Comparison of ENCODE assay signal across 31 cellular contexts in the genomic region with DNA sequence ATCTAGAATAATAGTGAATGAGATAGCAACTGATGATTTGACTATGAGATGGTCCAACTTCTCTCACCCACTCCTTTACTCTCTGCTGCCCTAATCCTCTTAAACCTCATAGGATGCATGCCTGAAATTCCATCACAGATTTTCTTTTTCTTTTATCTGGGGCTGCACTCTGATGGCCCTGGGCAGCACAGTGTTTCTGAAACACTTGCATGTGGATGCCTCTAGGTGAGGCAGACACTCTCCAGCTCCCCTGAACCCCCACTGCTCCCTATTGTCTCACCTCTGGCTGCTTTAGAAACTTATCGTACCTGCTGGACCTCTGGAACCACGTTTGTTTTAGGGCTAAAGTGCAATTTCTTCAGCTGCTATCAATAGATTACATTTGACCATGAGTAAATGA.
"Had no signal": no experiment of that assay in that cellular context is flagged by ENCODE, and none has a peak within 500 bp of the region (broad histone marks: within the 10 kb centered on the region; RNA-seq: fewer than 3 reads in every experiment).

No MANE protein-coding gene starts in this region.

- H3K27ac ChIP-seq: SJSA1 had no signal

- H3K4me3 Mint-ChIP-seq: activated CD4-positive, alpha-beta T cell treated with anti-CD3 and anti-CD28 coated beads for 36 hours; activated CD8-positive, alpha-beta T cell treated with anti-CD3 and anti-CD28 coated beads for 36 hours; activated naive CD4-positive, alpha-beta T cell treated with anti-CD3 and anti-CD28 coated beads, Interleukin-2, amount 50 U/mL, for 24 hours; activated naive CD8-positive, alpha-beta T cell treated with anti-CD3 and anti-CD28 coated beads, Interleukin-2, amount 10 ng/mL, durations not matched to agents 7 days and 5 days; activated T-cell treated with anti-CD3 and anti-CD28 coated beads, Interleukin-2, amount 50 U/mL, for 72 hours; activated T-helper 17 cell treated with anti-CD3 and anti-CD28 coated beads, Interleukin-2, amount 50 U/mL, for 72 hours; brain; T-helper 1 cell treated with Interleukin-12 subunit alpha and Interleukin-12 subunit beta and Interleukin-4 antibody, amounts not matched to agents 30 μg/mL and 1 μg/mL, for 36 hours; T-helper 2 cell treated with Interferon-gamma antibody and Interleukin-4, amounts not matched to agents 5 μg/mL and 100 μg/mL, for 36 hours had no signal

- DNase-seq: activated CD4-positive, alpha-beta T cell treated with anti-CD3 and anti-CD28 coated beads for 36 hours; activated CD8-positive, alpha-beta T cell treated with anti-CD3 and anti-CD28 coated beads for 36 hours; activated effector memory CD4-positive, alpha-beta T cell treated with anti-CD3 and anti-CD28 coated beads, Interleukin-2, amount 50 U/mL, for 16 hours; activated naive CD4-positive, alpha-beta T cell; activated naive CD8-positive, alpha-beta T cell treated with anti-CD3 and anti-CD28 coated beads, Interleukin-2, amount 10 ng/mL, durations not matched to agents 7 days and 5 days; activated T-cell treated with anti-CD3 and anti-CD28 coated beads, Interleukin-2, amount 50 U/mL, for 1 hour; activated T-cell treated with anti-CD3 and anti-CD28 coated beads, Interleukin-2, amount 50 U/mL, for 72 hours; amygdala; caudate nucleus; Karpas-422; KBM-7; MG63; NCI-H1048; NCI-H1105 treated with DMSO at 0.1 percent for 48 hours; NCI-H1436; NCI-H1694; NCI-H1930; NCI-H2081 treated with DMSO at 0.1 percent for 48 hours; NCI-H226; NCI-H446 treated with DMSO at 0.1 percent for 48 hours; NCI-H524 treated with DMSO at 0.1 percent for 48 hours; SHP77 treated with DMSO at 0.1 percent for 48 hours; SK-N-SH had no signal

- H3K9me3 ChIP-seq: SJSA1, SK-N-SH had no signal

- ATAC-seq: activated CD4-positive, alpha-beta T cell treated with anti-CD3 and anti-CD28 coated beads for 36 hours; activated CD4-positive, CD25-positive, alpha-beta regulatory T cell treated with anti-CD3 and anti-CD28 coated beads, Interleukin-2, amount 50 U/mL, for 24 hours; activated CD8-positive, alpha-beta T cell treated with anti-CD3 and anti-CD28 coated beads for 36 hours; activated T-cell treated with anti-CD3 and anti-CD28 coated beads, Interleukin-2, amount 50 U/mL, for 72 hours; activated T-helper 17 cell treated with anti-CD3 and anti-CD28 coated beads, Interleukin-2, amount 50 U/mL, for 72 hours; Panc1 had no signal

- H3K27ac Mint-ChIP-seq: activated CD4-positive, alpha-beta T cell treated with anti-CD3 and anti-CD28 coated beads for 36 hours; activated CD8-positive, alpha-beta T cell treated with anti-CD3 and anti-CD28 coated beads for 36 hours; activated naive CD4-positive, alpha-beta T cell treated with anti-CD3 and anti-CD28 coated beads, Interleukin-2, amount 50 U/mL, for 24 hours; activated naive CD8-positive, alpha-beta T cell treated with anti-CD3 and anti-CD28 coated beads, Interleukin-2, amount 10 ng/mL, durations not matched to agents 7 days and 5 days; activated T-cell treated with anti-CD3 and anti-CD28 coated beads, Interleukin-2, amount 50 U/mL, for 72 hours; activated T-helper 17 cell treated with anti-CD3 and anti-CD28 coated beads, Interleukin-2, amount 50 U/mL, for 72 hours; brain; T-helper 1 cell treated with Interleukin-12 subunit alpha and Interleukin-12 subunit beta and Interleukin-4 antibody, amounts not matched to agents 30 μg/mL and 1 μg/mL, for 36 hours; T-helper 2 cell treated with Interferon-gamma antibody and Interleukin-4, amounts not matched to agents 5 μg/mL and 100 μg/mL, for 36 hours had no signal

- H3K9ac ChIP-seq: SK-N-SH had no signal

- H3K4me2 ChIP-seq: SK-N-SH had no signal

- H3K4me1 ChIP-seq: SJSA1 had no signal

- H3K4me1 Mint-ChIP-seq: activated CD4-positive, alpha-beta T cell treated with anti-CD3 and anti-CD28 coated beads for 36 hours; activated naive CD4-positive, alpha-beta T cell treated with anti-CD3 and anti-CD28 coated beads, Interleukin-2, amount 50 U/mL, for 24 hours; activated naive CD8-positive, alpha-beta T cell treated with anti-CD3 and anti-CD28 coated beads, Interleukin-2, amount 10 ng/mL, durations not matched to agents 7 days and 5 days; activated T-helper 17 cell treated with anti-CD3 and anti-CD28 coated beads, Interleukin-2, amount 50 U/mL, for 72 hours; brain had no signal

- H3K36me3 Mint-ChIP-seq: activated naive CD4-positive, alpha-beta T cell treated with anti-CD3 and anti-CD28 coated beads, Interleukin-2, amount 50 U/mL, for 24 hours; activated naive CD8-positive, alpha-beta T cell treated with anti-CD3 and anti-CD28 coated beads, Interleukin-2, amount 10 ng/mL, durations not matched to agents 7 days and 5 days; brain had no signal

- H3K36me3 ChIP-seq: MG63, SJSA1 had no signal

- H3K9me3 Mint-ChIP-seq: activated CD8-positive, alpha-beta T cell treated with anti-CD3 and anti-CD28 coated beads for 36 hours; activated naive CD4-positive, alpha-beta T cell treated with anti-CD3 and anti-CD28 coated beads, Interleukin-2, amount 50 U/mL, for 24 hours; activated naive CD8-positive, alpha-beta T cell treated with anti-CD3 and anti-CD28 coated beads, Interleukin-2, amount 10 ng/mL, durations not matched to agents 7 days and 5 days; activated T-cell treated with anti-CD3 and anti-CD28 coated beads, Interleukin-2, amount 50 U/mL, for 72 hours; activated T-helper 17 cell treated with anti-CD3 and anti-CD28 coated beads, Interleukin-2, amount 50 U/mL, for 72 hours; T-helper 1 cell treated with Interleukin-12 subunit alpha and Interleukin-12 subunit beta and Interleukin-4 antibody, amounts not matched to agents 30 μg/mL and 1 μg/mL, for 36 hours; T-helper 2 cell treated with Interferon-gamma antibody and Interleukin-4, amounts not matched to agents 5 μg/mL and 100 μg/mL, for 36 hours had no signal

- H3K27me3 Mint-ChIP-seq: activated T-helper 17 cell treated with anti-CD3 and anti-CD28 coated beads, Interleukin-2, amount 50 U/mL, for 72 hours had no signal

- H3K4me3 ChIP-seq: MG63, SJSA1 had no signal
